ENCODE assay signal across 9 cellular contexts in the genomic region with DNA sequence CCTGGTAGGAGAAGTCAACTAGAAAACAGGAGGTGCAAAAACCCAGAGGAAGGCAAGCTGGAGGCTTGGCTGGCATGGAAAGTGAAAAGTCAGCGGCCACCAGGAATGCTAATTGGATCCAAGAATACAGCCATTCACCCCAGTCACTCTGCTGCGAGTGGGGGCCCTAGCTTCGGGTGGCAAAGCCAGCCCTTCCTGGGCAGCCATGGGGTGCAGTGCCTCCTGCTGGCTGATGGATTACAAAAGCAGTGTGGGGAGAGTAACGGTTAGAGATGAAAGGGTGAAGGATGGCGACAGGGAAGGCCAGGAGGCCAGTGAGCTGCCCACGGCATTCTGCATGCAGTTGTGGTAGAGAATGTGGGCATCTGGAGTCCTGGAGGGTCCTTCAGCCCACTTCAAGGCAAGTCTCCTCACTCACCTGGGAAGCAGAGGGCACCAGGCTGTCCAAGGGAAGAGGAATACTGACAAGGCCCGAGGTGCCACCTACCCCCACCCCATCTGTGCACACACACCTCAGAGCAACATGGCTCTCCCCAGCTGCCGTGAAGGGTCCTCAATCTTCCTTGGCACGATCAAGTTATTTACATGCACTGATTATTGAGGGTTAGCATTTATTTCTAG. TPM values are rescaled to one million over a fixed set of nuclear protein-coding genes. Genes with fewer than 3 reads are reported as not detected.
DNase-seq lines count a peak whose midpoint lies in the region; ATAC-seq and TF ChIP-seq lines count a peak whose summit lies in the region.
"Had no signal": no experiment of that assay in that cellular context is flagged by ENCODE, and none has a peak within 500 bp of the region (broad histone marks: within the 10 kb centered on the region; RNA-seq: fewer than 3 reads in every experiment).

No MANE protein-coding gene starts in this region.

- no peaks in the 10 kb centered on the region for H3K4me1 Mint-ChIP-seq in activated CD4-positive, alpha-beta T cell treated with anti-CD3 and anti-CD28 coated beads, Interleukin-2, amount 10 ng/mL, durations not matched to agents 7 days and 5 days

- H3K27me3 ChIP-seq in right atrium auricular region = no peaks in the 10 kb centered on the region
- H3K27me3 ChIP-seq in right lobe of liver = no peaks in the 10 kb centered on the region
- H3K27me3 ChIP-seq in aorta (ENCODE audit: control insufficient read depth in 1 of 2, insufficient read depth in 2 of 2, low read length in 1 of 2) = no peaks in the 10 kb centered on the region

- DNase-seq in right atrium auricular region (ENCODE audit: low spot score) (no peak), cardiac septum (ENCODE audit: low spot score) (no peak), astrocyte of the hippocampus (ENCODE audit: low read depth, low spot score) (peak; percentile 70), right lobe of liver (no peak), aorta (peak; percentile 81 to 88)
- DNase-seq in activated CD4-positive, alpha-beta T cell treated with anti-CD3 and anti-CD28 coated beads, Interleukin-2, amount 10 ng/mL, durations not matched to agents 7 days and 5 days = no peak
- DNase-seq: activated B cell treated with CpG ODN at 0.5 μM for 24 hours had no signal

- intact Hi-C loops in cardiac septum (cut with DNase I) (loop anchor here (2.0 to 5.0 kb wide), 2 partner anchors 76 to 135 kb away; no protein-coding TSS in a partner anchor), right lobe of liver (cut with DNase I) (no loop called here), aorta (cut with DNase I) (loop anchor here (2.0 to 5.0 kb wide), 3 partner anchors 74 to 140 kb away; no protein-coding TSS in a partner anchor)

- POLR2A ChIA-PET in activated CD4-positive, alpha-beta T cell treated with anti-CD3 and anti-CD28 coated beads, Interleukin-2, amount 10 ng/mL, durations not matched to agents 7 days and 5 days (lab: Charles Lee) = no interaction called here

- peaks cover 35% of the 10 kb centered on the region for H3K36me3 Mint-ChIP-seq in activated CD4-positive, alpha-beta T cell treated with anti-CD3 and anti-CD28 coated beads, Interleukin-2, amount 10 ng/mL, durations not matched to agents 7 days and 5 days (ENCODE audit: low read depth)

- peaks cover 62% of the 10 kb centered on the region for H3K36me3 ChIP-seq in right atrium auricular region
- H3K36me3 ChIP-seq in right lobe of liver = peaks cover 14 to 68% (median 39%) of the 10 kb centered on the region in 4 donors
- H3K36me3 ChIP-seq in aorta (ENCODE audit: control insufficient read depth in 1 of 2, insufficient read depth in 2 of 2, low read length in 1 of 2) = peaks cover 0 to 11% of the 10 kb centered on the region in 2 donors

- TF ChIP-seq CTCF in right atrium auricular region (IDR thresholded peaks at IDR 0.05) (peak in 1 of 2 donors; percentile 50), right lobe of liver (IDR thresholded peaks at IDR 0.05) (peak; percentile 18 to 33 (median 23))

- no peak overlapping the region for H3K4me3 ChIP-seq in right atrium auricular region
- H3K4me3 ChIP-seq in right lobe of liver = no peak overlapping the region
- H3K4me3 ChIP-seq in aorta (ENCODE audit: low read length in 2 of 2) = no peak overlapping the region

- CTCF ChIA-PET in activated CD4-positive, alpha-beta T cell treated with anti-CD3 and anti-CD28 coated beads, Interleukin-2, amount 10 ng/mL, durations not matched to agents 7 days and 5 days (lab: Charles Lee) = interaction anchor here (2.1 kb wide), 1 partner anchor 26 kb away, joined by 5 read pairs; no protein-coding TSS in a partner anchor

- H3K4me3 Mint-ChIP-seq in activated CD4-positive, alpha-beta T cell treated with anti-CD3 and anti-CD28 coated beads, Interleukin-2, amount 10 ng/mL, durations not matched to agents 7 days and 5 days = no peak overlapping the region
- H3K4me3 Mint-ChIP-seq: activated B cell treated with CpG ODN at 0.5 μM for 24 hours had no signal

- peaks cover 4 to 62% of the 10 kb centered on the region in 2 donors for H3K4me1 ChIP-seq in right atrium auricular region
- peaks cover 0 to 28% (median 18%) of the 10 kb centered on the region in 4 donors for H3K4me1 ChIP-seq in right lobe of liver
- H3K4me1 ChIP-seq in aorta (ENCODE audit: control insufficient read depth in 1 of 2, insufficient read depth in 2 of 2, low read length in 2 of 2) = no peaks in the 10 kb centered on the region

- no peaks in the 10 kb centered on the region for H3K27me3 Mint-ChIP-seq in activated CD4-positive, alpha-beta T cell treated with anti-CD3 and anti-CD28 coated beads, Interleukin-2, amount 10 ng/mL, durations not matched to agents 7 days and 5 days
- H3K27me3 Mint-ChIP-seq: activated B cell treated with CpG ODN at 0.5 μM for 24 hours had no signal

- WGBS in right lobe of liver (ENCODE audit: insufficient coverage, low coverage, low lambda C conversion rate, missing lambda C conversion rate) = 76% methylated on average over 5 of the region's 9 CpGs
- WGBS in aorta, 2 donors = 9 to 15% methylated on average over 9 of the region's 9 CpGs

- peak overlapping the region; percentile 85 to 87 for H3K27ac ChIP-seq in right atrium auricular region
- peak overlapping the region in 2 of 3 donors; percentile 33 to 41 for H3K27ac ChIP-seq in right lobe of liver
- peak overlapping the region; percentile 23 to 93 for H3K27ac ChIP-seq in aorta (ENCODE audit: low read depth in 1 of 2, low read length in 2 of 2)

- no peak overlapping the region for H3K27ac Mint-ChIP-seq in activated CD4-positive, alpha-beta T cell treated with anti-CD3 and anti-CD28 coated beads, Interleukin-2, amount 10 ng/mL, durations not matched to agents 7 days and 5 days
- H3K27ac Mint-ChIP-seq: activated B cell treated with CpG ODN at 0.5 μM for 24 hours had no signal

- H3K9me3 Mint-ChIP-seq in activated CD4-positive, alpha-beta T cell treated with anti-CD3 and anti-CD28 coated beads, Interleukin-2, amount 10 ng/mL, durations not matched to agents 7 days and 5 days = no peaks in the 10 kb centered on the region
- H3K9me3 Mint-ChIP-seq: activated B cell treated with CpG ODN at 0.5 μM for 24 hours had no signal

- no peak for TF ChIP-seq POLR2A in right lobe of liver (IDR thresholded peaks at IDR 0.05)

- no peak for ATAC-seq in right lobe of liver
- ATAC-seq in aorta (ENCODE audit: low FRiP score) = no peak
- ATAC-seq in GM21576 (IDR thresholded peaks at IDR 0.05; ENCODE audit: unreplicated experiment) = no peak
- ATAC-seq in HG02798 (IDR thresholded peaks at IDR 0.05; ENCODE audit: poor library complexity, unreplicated experiment) = no peak

- H3K9me3 ChIP-seq in right atrium auricular region (no peaks in the 10 kb centered on the region), right lobe of liver (no peaks in the 10 kb centered on the region), aorta (ENCODE audit: control insufficient read depth, low read length) (no peaks in the 10 kb centered on the region)

RNA-seq across cellular contexts. Expression of gene EPHX3, which starts 20.3 kb away (rescaled TPM):
- total RNA-seq in right atrium auricular region (under 1 TPM; 0.52 to 0.63 TPM), cardiac septum (0.27 TPM), right lobe of liver (under 1 TPM in 3 of 6 experiments, not detected in 3; 0.20 to 0.25 (median 0.22) TPM), aorta (1 to 10 TPM in 1 of 2 donors, under 1 TPM in 1; 0.48 to 1.0 TPM)
- 1 to 10 TPM in 1 of 2 donors, not detected in 1; 1.0 TPM for polyA plus RNA-seq in aorta
- under 1 TPM; 0.32 to 0.42 TPM for total RNA-seq in activated CD4-positive, alpha-beta T cell treated with anti-CD3 and anti-CD28 coated beads, Interleukin-2, amount 10 ng/mL, durations not matched to agents 7 days and 5 days
- total RNA-seq: activated B cell treated with CpG ODN at 0.5 μM for 24 hours had no signal

RNA-seq across cellular contexts. Expression of gene NOTCH3, which starts 51.7 kb away (rescaled TPM):
- total RNA-seq in right atrium auricular region (10 to 100 TPM; 16.8 to 34.2 TPM), cardiac septum (60.0 TPM), right lobe of liver (1 to 10 TPM; 1.7 to 6.7 (median 2.4) TPM), aorta (100 to 1,000 TPM; 376 to 423 TPM)
- 100 to 1,000 TPM in 1 of 2 donors, 10 to 100 TPM in 1; 23.5 to 160 TPM for polyA plus RNA-seq in aorta
- not detected for total RNA-seq in activated CD4-positive, alpha-beta T cell treated with anti-CD3 and anti-CD28 coated beads, Interleukin-2, amount 10 ng/mL, durations not matched to agents 7 days and 5 days
- total RNA-seq: activated B cell treated with CpG ODN at 0.5 μM for 24 hours had no signal

Comparison
In these comparisons a context has a peak if more than half of its experiments do, and no peak if none do; other contexts are left out.
1. DNase-seq: peak in astrocyte of the hippocampus (single experiment) and aorta (2 of 2); none in right atrium auricular region (single experiment), cardiac septum (single experiment), right lobe of liver (0 of 3) and activated CD4-positive, alpha-beta T cell treated with anti-CD3 and anti-CD28 coated beads, Interleukin-2, amount 10 ng/mL, durations not matched to agents 7 days and 5 days (single experiment).
2. intact Hi-C loops: an anchor here in cardiac septum (2.0 to 5.0 kb wide) and aorta (2.0 to 5.0 kb wide); none called in right lobe of liver.
3. Peak in every context shown above with its lines, with median percentiles within 50 percentile points of each other: H3K27ac ChIP-seq.